ENCODE assay signal across 24 cellular contexts in genomic region chr4:8296491-8296890, GRCh38. TPM values are rescaled to one million over a fixed set of nuclear protein-coding genes. Genes with fewer than 3 reads are reported as not detected.
"Had no signal": no experiment of that assay in that cellular context is flagged by ENCODE, and none has a peak within 500 bp of the region (broad histone marks: within the 10 kb centered on the region; RNA-seq: fewer than 3 reads in every experiment).

No MANE protein-coding gene starts in this region.

- H3K9me3 ChIP-seq: left lung, sigmoid colon, thoracic aorta, upper lobe of left lung had no signal

- H3K4me3 Mint-ChIP-seq: activated B cell treated with CpG ODN at 0.5 μM for 24 hours; activated CD4-positive, alpha-beta T cell treated with anti-CD3 and anti-CD28 coated beads for 36 hours; activated naive CD4-positive, alpha-beta T cell treated with anti-CD3 and anti-CD28 coated beads, Interleukin-2, amount 10 ng/mL, durations not matched to agents 7 days and 5 days; dendritic cell treated with granulocyte-macrophage colony-stimulating factor and Interleukin-4, amounts not matched to agents 40 ng/mL and 50 ng/mL, for 4 days; natural killer cell; T-helper 17 cell had no signal

- H3K27ac ChIP-seq: left lung, sigmoid colon, thoracic aorta, upper lobe of left lung had no signal

- H3K27me3 ChIP-seq: left lung, sigmoid colon, upper lobe of left lung had no signal

- H3K36me3 Mint-ChIP-seq: activated naive CD4-positive, alpha-beta T cell treated with anti-CD3 and anti-CD28 coated beads, Interleukin-2, amount 10 ng/mL, durations not matched to agents 7 days and 5 days; natural killer cell had no signal

- H3K4me1 Mint-ChIP-seq: activated B cell treated with CpG ODN at 0.5 μM for 24 hours; activated CD4-positive, alpha-beta T cell treated with anti-CD3 and anti-CD28 coated beads for 36 hours; activated naive CD4-positive, alpha-beta T cell treated with anti-CD3 and anti-CD28 coated beads, Interleukin-2, amount 10 ng/mL, durations not matched to agents 7 days and 5 days; natural killer cell; T-helper 17 cell had no signal

- DNase-seq: activated B cell treated with CpG ODN at 0.5 μM for 24 hours; activated CD4-positive, alpha-beta T cell treated with anti-CD3 and anti-CD28 coated beads, Interleukin-2, amount 50 U/mL, for 4 hours; activated CD8-positive, alpha-beta memory T cell treated with anti-CD3 and anti-CD28 coated beads, Interleukin-2, amount 50 U/mL, for 48 hours; activated naive CD4-positive, alpha-beta T cell treated with anti-CD3 and anti-CD28 coated beads, Interleukin-2, amount 10 ng/mL, durations not matched to agents 7 days and 5 days; activated T-cell treated with anti-CD3 and anti-CD28 coated beads, Interleukin-2, amount 50 U/mL, for 48 hours; amygdala; erythroblast; foreskin fibroblast; midbrain; natural killer cell; stimulated activated CD4-positive, alpha-beta T cell treated with anti-CD3 and anti-CD28 coated beads, Interleukin-2, amount 100 ng/mL, for 48 hours; stimulated activated CD8-positive, alpha-beta memory T cell treated with anti-CD3 and anti-CD28 coated beads, Interleukin-4, amount 100 ng/mL, for 48 hours; stimulated activated naive CD4-positive, alpha-beta T cell; SW 1271; T-helper 17 cell; upper lobe of left lung had no signal

- H3K4me1 ChIP-seq: left lung, sigmoid colon, upper lobe of left lung had no signal

- H3K36me3 ChIP-seq: thoracic aorta had no signal

- H3K27ac Mint-ChIP-seq: activated B cell treated with CpG ODN at 0.5 μM for 24 hours; activated CD4-positive, alpha-beta T cell treated with anti-CD3 and anti-CD28 coated beads for 36 hours; activated naive CD4-positive, alpha-beta T cell treated with anti-CD3 and anti-CD28 coated beads, Interleukin-2, amount 10 ng/mL, durations not matched to agents 7 days and 5 days; dendritic cell treated with granulocyte-macrophage colony-stimulating factor and Interleukin-4, amounts not matched to agents 40 ng/mL and 50 ng/mL, for 4 days; natural killer cell; T-helper 17 cell had no signal

- H3K4me3 ChIP-seq: left lung, sigmoid colon, smooth muscle cell, thoracic aorta, upper lobe of left lung had no signal

- ATAC-seq: left lung, natural killer cell, T-helper 17 cell had no signal

- H3K27me3 Mint-ChIP-seq: activated B cell treated with CpG ODN at 0.5 μM for 24 hours; dendritic cell treated with granulocyte-macrophage colony-stimulating factor and Interleukin-4, amounts not matched to agents 40 ng/mL and 50 ng/mL, for 4 days had no signal

RNA-seq across cellular contexts. Expression of gene HTRA3, which starts 26.9 kb away (rescaled TPM):
- total RNA-seq: activated B cell treated with CpG ODN at 0.5 μM for 24 hours; activated CD4-positive, alpha-beta T cell treated with anti-CD3 and anti-CD28 coated beads for 36 hours; activated CD8-positive, alpha-beta memory T cell treated with anti-CD3 and anti-CD28 coated beads for 36 hours; natural killer cell; T-helper 17 cell had no signal
- polyA plus RNA-seq: keratinocyte had no signal
